16 cellular contexts compared by ENCODE assay signal in the genomic region with DNA sequence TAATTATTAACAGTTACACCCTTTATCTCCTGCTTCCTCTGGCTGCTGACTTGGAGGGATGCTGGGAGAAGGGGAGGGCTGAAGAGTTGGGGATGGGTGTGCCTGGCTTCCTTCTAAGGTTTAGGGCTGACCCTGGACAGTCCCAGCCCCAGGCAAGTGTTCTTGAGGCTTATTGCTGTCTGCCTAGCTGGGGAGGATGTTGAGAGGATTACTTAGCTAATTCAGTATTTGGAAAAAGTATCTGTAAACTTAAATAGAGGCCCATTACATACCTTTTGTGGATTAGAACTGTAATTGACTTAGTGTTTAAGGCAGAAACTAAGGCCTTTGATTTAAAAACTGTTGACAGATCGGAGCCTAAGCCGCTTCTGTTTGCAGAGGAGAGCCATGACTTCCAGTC.
DNase-seq lines count a peak whose midpoint lies in the region; ATAC-seq and TF ChIP-seq lines count a peak whose summit lies in the region.
"Had no signal": no experiment of that assay in that cellular context is flagged by ENCODE, and none has a peak within 500 bp of the region (broad histone marks: within the 10 kb centered on the region; RNA-seq: fewer than 3 reads in every experiment).

No MANE protein-coding gene starts in this region.

- no peak for TF ChIP-seq CTCF in Caco-2 (IDR thresholded peaks at IDR 0.05; ENCODE audit: insufficient read depth in 1 of 2, low read depth in 1 of 2, low read length in 1 of 2, severe bottlenecking in 1 of 2, unreplicated experiment in 1 of 2)
- no peak for TF ChIP-seq CTCF in progenitor cell of endocrine pancreas (IDR thresholded peaks at IDR 0.05; ENCODE audit: unreplicated experiment)

- CTCF ChIA-PET in Caco-2 (lab: Charles Lee), result no interaction called here
- CTCF ChIA-PET in activated naive CD4-positive, alpha-beta T cell treated with anti-CD3 and anti-CD28 coated beads, Interleukin-2, amount 10 ng/mL, durations not matched to agents 7 days and 5 days (lab: Charles Lee), result no interaction called here

- no TSS peak for BruUV-seq in Caco-2 (replicated peaks; lab: Mats Ljungman, UMichigan)

- POLR2A ChIA-PET in Caco-2 (lab: Charles Lee), result no interaction called here

- H3K4me1 Mint-ChIP-seq in Caco-2 (ENCODE audit: low read depth, unreplicated experiment), result peaks cover 20% of the 10 kb centered on the region
- H3K4me1 Mint-ChIP-seq in progenitor cell of endocrine pancreas (ENCODE audit: low read depth), result peaks cover 13% of the 10 kb centered on the region
- H3K4me1 Mint-ChIP-seq in activated naive CD4-positive, alpha-beta T cell treated with anti-CD3 and anti-CD28 coated beads, Interleukin-2, amount 10 ng/mL, durations not matched to agents 7 days and 5 days, result no peaks in the 10 kb centered on the region
- H3K4me1 Mint-ChIP-seq: IgD-negative memory B cell had no signal

- intact Hi-C loops in Caco-2 (cut with micrococcal nuclease; ENCODE audit: unreplicated experiment), result no loop called here

- H3K4me3 Mint-ChIP-seq in Caco-2 (ENCODE audit: unreplicated experiment) (no peak overlapping the region), progenitor cell of endocrine pancreas (ENCODE audit: low read depth) (no peak overlapping the region)
- no peak overlapping the region for H3K4me3 Mint-ChIP-seq in activated naive CD4-positive, alpha-beta T cell treated with anti-CD3 and anti-CD28 coated beads, Interleukin-2, amount 10 ng/mL, durations not matched to agents 7 days and 5 days
- H3K4me3 Mint-ChIP-seq: CD4-positive, alpha-beta T cell; IgD-negative memory B cell had no signal

- H3K4me3 ChIP-seq in Caco-2 (ENCODE audit: low read depth, low read length), result no peak overlapping the region
- no peak overlapping the region for H3K4me3 ChIP-seq in effector memory CD4-positive, alpha-beta T cell (ENCODE audit: insufficient read depth, low read depth, low read length, poor library complexity, severe bottlenecking)

- no peaks in the 10 kb centered on the region for H3K27me3 ChIP-seq in Caco-2 (replicated peaks; ENCODE audit: control insufficient read depth, insufficient read depth, low read length)
- no peaks in the 10 kb centered on the region for H3K27me3 ChIP-seq in effector memory CD4-positive, alpha-beta T cell (replicated peaks; ENCODE audit: control insufficient read depth, insufficient read depth, low read length, poor library complexity, severe bottlenecking)

- no peaks in the 10 kb centered on the region for H3K9me3 ChIP-seq in Caco-2
- no peaks in the 10 kb centered on the region for H3K9me3 ChIP-seq in effector memory CD4-positive, alpha-beta T cell (ENCODE audit: control insufficient read depth, low read length)

- H3K27me3 Mint-ChIP-seq in Caco-2 (ENCODE audit: insufficient read depth, unreplicated experiment) (no peaks in the 10 kb centered on the region), progenitor cell of endocrine pancreas (no peaks in the 10 kb centered on the region)
- H3K27me3 Mint-ChIP-seq in activated naive CD4-positive, alpha-beta T cell treated with anti-CD3 and anti-CD28 coated beads, Interleukin-2, amount 10 ng/mL, durations not matched to agents 7 days and 5 days, result peaks cover 16% of the 10 kb centered on the region

- H3K36me3 Mint-ChIP-seq in Caco-2 (ENCODE audit: insufficient read depth, unreplicated experiment), result no peaks in the 10 kb centered on the region
- no peaks in the 10 kb centered on the region for H3K36me3 Mint-ChIP-seq in progenitor cell of endocrine pancreas (ENCODE audit: insufficient read depth)
- no peaks in the 10 kb centered on the region for H3K36me3 Mint-ChIP-seq in activated naive CD4-positive, alpha-beta T cell treated with anti-CD3 and anti-CD28 coated beads, Interleukin-2, amount 10 ng/mL, durations not matched to agents 7 days and 5 days
- H3K36me3 Mint-ChIP-seq: IgD-negative memory B cell had no signal

- H3K27ac ChIP-seq in effector memory CD4-positive, alpha-beta T cell (ENCODE audit: insufficient read depth, low read length, poor library complexity, severe bottlenecking), result no peak overlapping the region

- DNase-seq in Caco-2, result peak; percentile 27 to 44
- peak; percentile 87 for DNase-seq in NCI-H82 (lab: John Stamatoyannopoulos, UW)
- no peak for DNase-seq in progenitor cell of endocrine pancreas (ENCODE audit: low spot score, unreplicated experiment)
- no peak for DNase-seq in NOMO-1 treated with dmso at 0.1 percent for 144 hours (lab: John Stamatoyannopoulos, UW; ENCODE audit: unreplicated experiment)
- no peak for DNase-seq in activated naive CD4-positive, alpha-beta T cell treated with anti-CD3 and anti-CD28 coated beads, Interleukin-2, amount 10 ng/mL, durations not matched to agents 7 days and 5 days
- no peak for DNase-seq in kidney glomerular epithelial cell (lab: John Stamatoyannopoulos, UW)
- no peak for DNase-seq in effector memory CD4-positive, alpha-beta T cell
- DNase-seq: AML-193; CD4-positive, alpha-beta T cell; DMS 273 treated with DMSO at 0.1 percent for 48 hours; NCI-H1417; NCI-H1930; NCI-H524 treated with DMSO at 0.1 percent for 48 hours; PC-3 had no signal

- H3K4me1 ChIP-seq in Caco-2, result peaks cover 11% of the 10 kb centered on the region
- no peaks in the 10 kb centered on the region for H3K4me1 ChIP-seq in effector memory CD4-positive, alpha-beta T cell (ENCODE audit: control insufficient read depth, insufficient read depth, low read length, poor library complexity, severe bottlenecking)

- no peak overlapping the region for H3K27ac Mint-ChIP-seq in Caco-2 (ENCODE audit: unreplicated experiment)
- H3K27ac Mint-ChIP-seq in progenitor cell of endocrine pancreas, result peak overlapping the region; percentile 44
- H3K27ac Mint-ChIP-seq in activated naive CD4-positive, alpha-beta T cell treated with anti-CD3 and anti-CD28 coated beads, Interleukin-2, amount 10 ng/mL, durations not matched to agents 7 days and 5 days, result no peak overlapping the region
- H3K27ac Mint-ChIP-seq: CD4-positive, alpha-beta T cell; IgD-negative memory B cell had no signal

- peak; percentile 51 for ATAC-seq in esophagus mucosa
- ATAC-seq: PC-3 had no signal

- H3K9me3 Mint-ChIP-seq in Caco-2 (ENCODE audit: unreplicated experiment) (no peaks in the 10 kb centered on the region), progenitor cell of endocrine pancreas (ENCODE audit: low read depth) (no peaks in the 10 kb centered on the region)
- no peaks in the 10 kb centered on the region for H3K9me3 Mint-ChIP-seq in activated naive CD4-positive, alpha-beta T cell treated with anti-CD3 and anti-CD28 coated beads, Interleukin-2, amount 10 ng/mL, durations not matched to agents 7 days and 5 days
- H3K9me3 Mint-ChIP-seq: CD4-positive, alpha-beta T cell; IgD-negative memory B cell had no signal

- H3K36me3 ChIP-seq in Caco-2 (ENCODE audit: control insufficient read depth, insufficient read depth, low read length), result no peaks in the 10 kb centered on the region
- no peaks in the 10 kb centered on the region for H3K36me3 ChIP-seq in effector memory CD4-positive, alpha-beta T cell (ENCODE audit: control insufficient read depth, insufficient read depth, low read length)

Comparison
In these comparisons a context has a peak if more than half of its experiments do, and no peak if none do; other contexts are left out.
1. DNase-seq: peak in Caco-2 (2 of 2) and NCI-H82 (single experiment); none in progenitor cell of endocrine pancreas (single experiment), NOMO-1 treated with dmso at 0.1 percent for 144 hours (single experiment), activated naive CD4-positive, alpha-beta T cell treated with anti-CD3 and anti-CD28 coated beads, Interleukin-2, amount 10 ng/mL, durations not matched to agents 7 days and 5 days (single experiment), kidney glomerular epithelial cell (single experiment) and effector memory CD4-positive, alpha-beta T cell (0 of 3).